In the genomic region with DNA sequence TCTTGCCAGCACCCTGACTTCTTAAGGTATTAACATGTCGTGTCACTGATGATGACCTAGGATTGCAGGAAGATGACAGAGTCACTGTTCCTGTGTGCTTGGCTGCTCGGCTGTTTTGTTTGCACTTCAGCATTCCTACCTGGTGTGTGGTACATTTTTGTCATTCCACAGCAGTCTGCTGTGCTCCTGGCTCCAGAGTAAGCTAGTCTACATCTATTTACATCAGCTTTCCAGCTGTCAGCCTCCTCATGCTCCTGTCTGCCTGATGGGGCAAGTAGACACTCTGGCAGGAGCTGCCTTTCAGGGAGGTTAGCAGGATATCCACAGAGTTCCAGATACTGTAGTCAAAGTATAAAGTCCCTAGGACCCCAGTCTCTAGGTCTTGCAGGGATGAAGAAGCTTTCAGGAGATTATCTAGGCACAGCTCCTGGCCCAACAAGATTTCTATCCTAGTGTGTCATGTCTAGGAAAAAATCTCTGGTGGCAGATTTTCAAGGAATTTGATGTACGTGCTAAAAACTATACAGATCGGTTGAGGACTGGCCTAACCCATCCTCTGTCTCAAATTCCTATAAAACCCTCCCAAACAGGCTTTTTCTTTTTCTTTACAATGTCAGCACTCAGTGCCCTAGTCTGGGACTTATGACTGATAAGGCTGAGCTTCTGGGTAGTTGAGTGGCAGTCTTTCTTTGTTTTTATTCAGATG, we compare ENCODE assay signal across 8 cellular contexts. TPM values are rescaled to one million over a fixed set of nuclear protein-coding genes. Genes with fewer than 3 reads are reported as not detected.
DNase-seq lines count a peak whose midpoint lies in the region; ATAC-seq and TF ChIP-seq lines count a peak whose summit lies in the region.

No MANE protein-coding gene starts in this region.

- TF ChIP-seq POLR2A in adrenal gland (IDR thresholded peaks at IDR 0.05), result no peak

- no peaks in the 10 kb centered on the region for H3K9me2 ChIP-seq in GM23338 (ENCODE audit: insufficient read depth)

- H3K36me3 Mint-ChIP-seq in GM23338 (ENCODE audit: low read depth), result no peaks in the 10 kb centered on the region
- no peaks in the 10 kb centered on the region for H3K36me3 Mint-ChIP-seq in activated CD8-positive, alpha-beta memory T cell treated with anti-CD3 and anti-CD28 coated beads, Interleukin-2, amount 10 ng/mL, durations not matched to agents 7 days and 5 days

- H3K27me3 Mint-ChIP-seq in GM23338 (ENCODE audit: insufficient read depth, low read depth, poor library complexity), result peaks cover 6% of the 10 kb centered on the region
- H3K27me3 Mint-ChIP-seq in activated CD8-positive, alpha-beta memory T cell treated with anti-CD3 and anti-CD28 coated beads, Interleukin-2, amount 10 ng/mL, durations not matched to agents 7 days and 5 days, result peaks cover 2% of the 10 kb centered on the region

- H3K4me1 ChIP-seq in GM23338 (ENCODE audit: insufficient read depth) (peaks cover 42% of the 10 kb centered on the region), adrenal gland (replicated peaks in 1 of 2) (peaks cover 26 to 43% of the 10 kb centered on the region in 2 donors), left ventricle myocardium inferior (peaks cover 76% of the 10 kb centered on the region)

- peak overlapping the region; percentile 36 for H3K4me2 ChIP-seq in GM23338

- 46 to 59% (median 52%) methylated on average over 4 of the region's 4 CpGs for WGBS in adrenal gland, 4 donors

- H3K4me3 ChIP-seq in GM23338 (no peak overlapping the region), adrenal gland (no peak overlapping the region), left ventricle myocardium inferior (no peak overlapping the region), retinal pigment epithelial cell (ENCODE audit: low read length) (no peak overlapping the region)

- H3K36me3 ChIP-seq in GM23338 (ENCODE audit: insufficient read depth) (no peaks in the 10 kb centered on the region), adrenal gland (replicated peaks in 1 of 2) (no peaks in the 10 kb centered on the region), left ventricle myocardium inferior (no peaks in the 10 kb centered on the region)

- no peaks in the 10 kb centered on the region for H3K9me3 ChIP-seq in adrenal gland (replicated peaks in 1 of 3)
- no peaks in the 10 kb centered on the region for H3K9me3 ChIP-seq in left ventricle myocardium inferior (replicated peaks)

- H4K20me1 ChIP-seq in GM23338 (replicated peaks; ENCODE audit: insufficient read depth), result no peaks in the 10 kb centered on the region

- H3F3A ChIP-seq in GM23338 (replicated peaks; ENCODE audit: low read depth), result no peaks in the 10 kb centered on the region

- DNase-seq in GM23338 (ENCODE audit: low spot score) (peak; percentile 91), adrenal gland (peak in 5 of 7 donors; percentile 35 to 71 (median 50)), left ventricle myocardium inferior (no peak), retinal pigment epithelial cell (ENCODE audit: low read depth) (peak; percentile 86)
- DNase-seq in activated CD8-positive, alpha-beta memory T cell treated with anti-CD3 and anti-CD28 coated beads, Interleukin-2, amount 10 ng/mL, durations not matched to agents 7 days and 5 days, result no peak

- peak; percentile 89 for ATAC-seq in GM23338
- ATAC-seq in HG02678 (IDR thresholded peaks at IDR 0.05; ENCODE audit: unreplicated experiment), result no peak
- ATAC-seq in HG02884 (IDR thresholded peaks at IDR 0.05; ENCODE audit: unreplicated experiment), result no peak
- ATAC-seq in HG02610 (IDR thresholded peaks at IDR 0.05; ENCODE audit: unreplicated experiment), result no peak
- ATAC-seq in activated CD8-positive, alpha-beta memory T cell treated with anti-CD3 and anti-CD28 coated beads, Interleukin-2, amount 10 ng/mL, durations not matched to agents 7 days and 5 days, result no peak

- H3K27ac ChIP-seq in GM23338 (ENCODE audit: low read depth) (no peak overlapping the region), adrenal gland (peak overlapping the region in 3 of 5 donors; percentile 11 to 83 (median 55)), left ventricle myocardium inferior (replicated peaks) (peak overlapping the region; percentile 85)

- H3K27ac Mint-ChIP-seq in GM23338, result peak overlapping the region; percentile 83
- no peak overlapping the region for H3K27ac Mint-ChIP-seq in activated CD8-positive, alpha-beta memory T cell treated with anti-CD3 and anti-CD28 coated beads, Interleukin-2, amount 10 ng/mL, durations not matched to agents 7 days and 5 days

- CTCF ChIA-PET in activated CD8-positive, alpha-beta memory T cell treated with anti-CD3 and anti-CD28 coated beads, Interleukin-2, amount 10 ng/mL, durations not matched to agents 7 days and 5 days (lab: Charles Lee), result interaction anchor here (1.0 to 1.4 kb wide), 3 partner anchors 15 to 35 kb away, joined by 3 read pairs; no protein-coding TSS in a partner anchor

- TF ChIP-seq CTCF in GM23338 (conservative IDR thresholded peaks at IDR 0.05; ENCODE audit: low read depth in 2 of 2) (no peak), adrenal gland (IDR thresholded peaks at IDR 0.05) (no peak), left ventricle myocardium inferior (IDR thresholded peaks at IDR 0.05; ENCODE audit: borderline replicate concordance) (no peak), retinal pigment epithelial cell (conservative IDR thresholded peaks at IDR 0.05; ENCODE audit: low read depth, low read length) (no peak)

- no peaks in the 10 kb centered on the region for H3K27me3 ChIP-seq in GM23338 (ENCODE audit: insufficient read depth)
- H3K27me3 ChIP-seq in adrenal gland, result no peaks in the 10 kb centered on the region
- no peaks in the 10 kb centered on the region for H3K27me3 ChIP-seq in left ventricle myocardium inferior (ENCODE audit: low read depth)

- intact Hi-C loops in adrenal gland (cut with DNase I), result no loop called here
- intact Hi-C loops in left ventricle myocardium inferior (cut with micrococcal nuclease), result no loop called here

- H3K4me3 Mint-ChIP-seq in GM23338, result no peak overlapping the region
- H3K4me3 Mint-ChIP-seq in activated CD8-positive, alpha-beta memory T cell treated with anti-CD3 and anti-CD28 coated beads, Interleukin-2, amount 10 ng/mL, durations not matched to agents 7 days and 5 days, result no peak overlapping the region

- H3K9me3 Mint-ChIP-seq in GM23338, result no peaks in the 10 kb centered on the region
- H3K9me3 Mint-ChIP-seq in activated CD8-positive, alpha-beta memory T cell treated with anti-CD3 and anti-CD28 coated beads, Interleukin-2, amount 10 ng/mL, durations not matched to agents 7 days and 5 days (ENCODE audit: low read depth), result no peaks in the 10 kb centered on the region

- peaks cover 47% of the 10 kb centered on the region for H3K4me1 Mint-ChIP-seq in GM23338
- no peaks in the 10 kb centered on the region for H3K4me1 Mint-ChIP-seq in activated CD8-positive, alpha-beta memory T cell treated with anti-CD3 and anti-CD28 coated beads, Interleukin-2, amount 10 ng/mL, durations not matched to agents 7 days and 5 days

- H2AFZ ChIP-seq in GM23338, result no peak overlapping the region

- H3K79me2 ChIP-seq in GM23338 (replicated peaks; ENCODE audit: insufficient read depth), result no peaks in the 10 kb centered on the region

TF ChIP-seq in GM23338, 12 proteins besides CTCF, POLR2A, EP300 and RAD21:
- TF ChIP-seq CREB1 (CRISPR knock-in tag; IDR thresholded peaks at IDR 0.05; ENCODE audit: low read depth), result peak; percentile 67
- no peak for TF ChIP-seq STAT1 (IDR thresholded peaks at IDR 0.05; ENCODE audit: unreplicated experiment)

RNA-seq across cellular contexts. Expression of a gene that starts 28.5 kb away (rescaled TPM):
- total RNA-seq in GM23338 (2014; rRNA removed; shearing (Covaris generic)), result 5.6 and 8.2 TPM in 2 replicates
- polyA plus RNA-seq in GM23338 (2016; fragmentation: Nextera tagmentation; extraction: Ambion mirVana) (2.8 and 3.0 TPM in 2 replicates), adrenal gland (10 to 100 TPM; 14.6 to 66.8 (median 40.6) TPM)
- total RNA-seq in adrenal gland (10 to 100 TPM; 13.4 to 42.0 (median 31.2) TPM), left ventricle myocardium inferior (27.5 TPM)
- total RNA-seq in activated CD8-positive, alpha-beta memory T cell treated with anti-CD3 and anti-CD28 coated beads, Interleukin-2, amount 10 ng/mL, durations not matched to agents 7 days and 5 days, result 1 to 10 TPM in 1 of 2 experiments, under 1 TPM in 1; 0.99 to 2.8 TPM

Comparison
In these comparisons a context has a peak if more than half of its experiments do, and no peak if none do; other contexts are left out.
1. DNase-seq: peak in GM23338 (single experiment), adrenal gland (5 of 7) and retinal pigment epithelial cell (single experiment); none in left ventricle myocardium inferior (single experiment) and activated CD8-positive, alpha-beta memory T cell treated with anti-CD3 and anti-CD28 coated beads, Interleukin-2, amount 10 ng/mL, durations not matched to agents 7 days and 5 days (single experiment).